ENCODE assay signal across 1 cellular context in genomic region chr15:34810455-34811146, GRCh38.
TF ChIP-seq lines count a peak whose summit lies in the region.

No MANE protein-coding gene starts in this region.

TF ChIP-seq in HepG2, 621 proteins besides CTCF, POLR2A, EP300 and RAD21 (continued from another document):
- TF ChIP-seq ZNF788 (CRISPR knock-in tag; IDR thresholded peaks at IDR 0.05; ENCODE audit: borderline replicate concordance) (no peak), WIZ (CRISPR knock-in tag; IDR thresholded peaks at IDR 0.05) (no peak), NFE2 (CRISPR knock-in tag; IDR thresholded peaks at IDR 0.05) (peak; percentile 45; the same call in 1 of the 2 replicates), MIER2 (CRISPR knock-in tag; IDR thresholded peaks at IDR 0.05) (no peak), ZNF264 (CRISPR knock-in tag; IDR thresholded peaks at IDR 0.05) (no peak), NR2F1 (CRISPR knock-in tag; IDR thresholded peaks at IDR 0.05) (no peak), ATF3 (CRISPR knock-in tag; IDR thresholded peaks at IDR 0.05) (no peak)
